ENCODE assay signal across 8 cellular contexts in genomic region chr4:56908206-56909082, GRCh38. TPM values are rescaled to one million over a fixed set of nuclear protein-coding genes. Genes with fewer than 3 reads are reported as not detected.
A peak's percentile ranks its signal among the peaks of the same experiment; 100 is the strongest.
DNase-seq lines count a peak whose midpoint lies in the region; ATAC-seq and TF ChIP-seq lines count a peak whose summit lies in the region.

No MANE protein-coding gene starts in this region.

- no peaks in the 10 kb centered on the region for H3K36me3 ChIP-seq in breast epithelium

- no peaks in the 10 kb centered on the region for H3K27me3 ChIP-seq in breast epithelium

- H3K4me3 ChIP-seq in breast epithelium = peak overlapping the region; percentile 71 to 97 (median 86)

- peak overlapping the region; percentile 94 for H3K27ac ChIP-seq in VCaP
- H3K27ac ChIP-seq in breast epithelium = peak overlapping the region; percentile 90 to 95

- peak; percentile 34 for TF ChIP-seq CTCF in VCaP (conservative IDR thresholded peaks at IDR 0.05)
- TF ChIP-seq CTCF in breast epithelium (IDR thresholded peaks at IDR 0.05) = no peak

- TF ChIP-seq POLR2A in breast epithelium (IDR thresholded peaks at IDR 0.05) = no peak

- no peaks in the 10 kb centered on the region for H3K9me3 ChIP-seq in breast epithelium

- H3K4me1 ChIP-seq in breast epithelium = peaks cover 0 to 10% of the 10 kb centered on the region in 2 donors

- intact Hi-C loops in breast epithelium (cut with DNase I; ENCODE audit: low total_unique reads) = no loop called here

- ATAC-seq in GM21529 (IDR thresholded peaks at IDR 0.05; ENCODE audit: unreplicated experiment) = peak; percentile 65

- DNase-seq in D341Med (ENCODE audit: low spot score) (peak; percentile 77), HuH-7 (ENCODE audit: low spot score) (peak; percentile 74), breast epithelium (ENCODE audit: low spot score in 2 of 2) (peak in 1 of 2 donors; percentile 27), iris pigment epithelial cell (ENCODE audit: low read depth) (peak; percentile 78), NCI-H2029 (lab: John Stamatoyannopoulos, UW) (no peak)
- DNase-seq in stimulated activated CD4-positive, alpha-beta T cell treated with anti-CD3 and anti-CD28 coated beads, Interleukin-12 subunit alpha, Interleukin-12 subunit beta, amount 100 ng/mL, for 48 hours (ENCODE audit: low read depth in 2 of 3, low spot score in 1 of 3) = peak; percentile 33 to 63 (median 41)

RNA-seq across cellular contexts. Expression of gene REST, which starts 0.7 kb away (rescaled TPM):
- 10 to 100 TPM; 31.0 to 44.6 (median 32.8) TPM for total RNA-seq in breast epithelium
